In the genomic region with DNA sequence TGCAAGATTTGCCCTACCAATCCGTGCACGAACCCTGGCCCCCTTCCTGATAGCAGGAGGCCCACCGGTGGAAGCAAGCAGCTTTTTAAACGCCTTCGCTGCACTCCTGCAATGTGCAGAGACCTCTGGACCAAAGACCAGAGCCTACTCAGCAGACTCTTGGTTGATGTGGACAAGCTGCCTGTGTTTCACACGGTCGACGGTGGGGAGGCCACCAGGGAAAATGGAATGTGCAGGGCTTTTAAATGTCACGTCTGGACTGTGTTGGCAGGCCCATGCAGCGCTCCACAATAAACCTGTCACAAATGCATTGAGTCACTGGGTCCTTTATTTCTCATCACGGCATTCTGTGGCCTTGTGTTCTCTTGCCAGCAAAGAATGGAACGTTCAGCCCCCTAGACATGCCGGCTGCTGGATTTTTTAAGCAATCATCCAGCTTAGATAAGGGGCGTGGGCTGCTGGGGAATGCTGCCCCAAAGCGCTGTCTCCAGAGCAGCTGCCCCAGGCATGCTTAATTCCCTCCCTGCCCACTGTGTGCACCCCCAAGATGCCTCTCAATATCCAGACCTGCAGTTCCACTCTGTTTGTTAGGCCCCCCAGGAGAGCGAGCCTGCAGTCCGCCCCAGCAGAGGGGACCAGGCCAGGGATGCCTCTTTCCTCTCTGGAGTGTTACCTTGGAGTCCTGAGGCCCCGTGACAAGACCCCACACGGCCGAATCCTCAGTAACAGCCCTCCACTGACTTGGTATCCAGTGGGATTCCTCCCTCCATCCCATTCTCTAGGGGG, we compare ENCODE assay signal across 12 cellular contexts.
DNase-seq lines count a peak whose midpoint lies in the region; ATAC-seq and TF ChIP-seq lines count a peak whose summit lies in the region.
"Had no signal": no experiment of that assay in that cellular context is flagged by ENCODE, and none has a peak within 500 bp of the region (broad histone marks: within the 10 kb centered on the region; RNA-seq: fewer than 3 reads in every experiment).

No MANE protein-coding gene starts in this region.

- H3K9me3 Mint-ChIP-seq in T-helper 2 cell treated with Interferon-gamma antibody and Interleukin-4, amounts not matched to agents 5 μg/mL and 100 μg/mL, for 36 hours = no peaks in the 10 kb centered on the region

- H3K4me3 Mint-ChIP-seq in T-helper 2 cell treated with Interferon-gamma antibody and Interleukin-4, amounts not matched to agents 5 μg/mL and 100 μg/mL, for 36 hours = no peak overlapping the region
- H3K4me3 Mint-ChIP-seq: CD4-positive, alpha-beta T cell; stimulated activated naive CD8-positive, alpha-beta T cell treated with anti-CD3 and anti-CD28 coated beads, Interleukin-15, Interleukin-2, amounts not matched to agents 100 ng/mL and 50 ng/mL, for 24 hours had no signal

- H3K36me3 Mint-ChIP-seq in T-helper 2 cell treated with Interferon-gamma antibody and Interleukin-4, amounts not matched to agents 5 μg/mL and 100 μg/mL, for 36 hours (ENCODE audit: low read depth) = no peaks in the 10 kb centered on the region

- intact Hi-C loops in left colon (cut with DNase I, micrococcal nuclease) = no loop called here

- H3K27me3 Mint-ChIP-seq in T-helper 2 cell treated with Interferon-gamma antibody and Interleukin-4, amounts not matched to agents 5 μg/mL and 100 μg/mL, for 36 hours (ENCODE audit: low read depth) = no peaks in the 10 kb centered on the region
- H3K27me3 Mint-ChIP-seq: CD4-positive, alpha-beta T cell; stimulated activated naive CD8-positive, alpha-beta T cell treated with anti-CD3 and anti-CD28 coated beads, Interleukin-15, Interleukin-2, amounts not matched to agents 100 ng/mL and 50 ng/mL, for 24 hours had no signal

- no peaks in the 10 kb centered on the region for H3K36me3 ChIP-seq in HAP-1 (replicated peaks)

- in situ Hi-C loops in HAP-1 (cut with MboI; ENCODE audit: low sequenced_read_pairs) = no loop called here

- no peak overlapping the region for H3K4me3 ChIP-seq in HAP-1
- no peak overlapping the region for H3K4me3 ChIP-seq in coronary artery
- no peak overlapping the region for H3K4me3 ChIP-seq in skeletal muscle cell (ENCODE audit: low read depth, low read length)

- TF ChIP-seq CTCF in coronary artery (IDR thresholded peaks at IDR 0.05) = no peak

- ATAC-seq in left colon = peak; percentile 5

- DNase-seq in HAP-1 (ENCODE audit: low spot score in 2 of 2) (peak; percentile 57 to 62), coronary artery (ENCODE audit: low spot score) (peak; percentile 79), left colon (no peak), skeletal muscle cell (ENCODE audit: low read depth) (peak; percentile 47), hepatic stellate cell (ENCODE audit: low spot score) (no peak), foreskin melanocyte (no peak)
- no peak for DNase-seq in activated CD4-positive, CD25-positive, alpha-beta regulatory T cell (lab: John Stamatoyannopoulos, UW)
- DNase-seq in T-helper 2 cell treated with Interferon-gamma antibody and Interleukin-4, amounts not matched to agents 5 μg/mL and 100 μg/mL, for 36 hours (ENCODE audit: low spot score) = no peak
- DNase-seq: activated gamma-delta T cell; CD4-positive, alpha-beta T cell; stimulated activated CD4-positive, alpha-beta T cell treated with anti-CD3 and anti-CD28 coated beads, Interleukin-4, amount 100 ng/mL, for 4 hours had no signal

- H3K27ac Mint-ChIP-seq in T-helper 2 cell treated with Interferon-gamma antibody and Interleukin-4, amounts not matched to agents 5 μg/mL and 100 μg/mL, for 36 hours = no peak overlapping the region
- H3K27ac Mint-ChIP-seq: CD4-positive, alpha-beta T cell; stimulated activated naive CD8-positive, alpha-beta T cell treated with anti-CD3 and anti-CD28 coated beads, Interleukin-15, Interleukin-2, amounts not matched to agents 100 ng/mL and 50 ng/mL, for 24 hours had no signal

- H3K27me3 ChIP-seq in HAP-1 (ENCODE audit: low read depth) = no peaks in the 10 kb centered on the region

- H3K9me3 ChIP-seq in HAP-1 = no peaks in the 10 kb centered on the region; the same call in 1 of the 2 replicates

- no peaks in the 10 kb centered on the region for H3K4me1 Mint-ChIP-seq in T-helper 2 cell treated with Interferon-gamma antibody and Interleukin-4, amounts not matched to agents 5 μg/mL and 100 μg/mL, for 36 hours (ENCODE audit: low read depth)

- H3K27ac ChIP-seq in coronary artery = peak overlapping the region in 1 of 2 donors; percentile 77

- peaks cover 23% of the 10 kb centered on the region for H3K4me1 ChIP-seq in HAP-1

Comparison
In these comparisons a context has a peak if more than half of its experiments do, and no peak if none do; other contexts are left out.
1. DNase-seq: peak in HAP-1 (2 of 2), coronary artery (single experiment) and skeletal muscle cell (single experiment); none in left colon (0 of 2), activated CD4-positive, CD25-positive, alpha-beta regulatory T cell (0 of 4), hepatic stellate cell (single experiment), foreskin melanocyte (single experiment) and T-helper 2 cell treated with Interferon-gamma antibody and Interleukin-4, amounts not matched to agents 5 μg/mL and 100 μg/mL, for 36 hours (single experiment).